10 cellular contexts compared by ENCODE assay signal in genomic region chr11:59557940-59558643, GRCh38. TPM values are rescaled to one million over a fixed set of nuclear protein-coding genes. Genes with fewer than 3 reads are reported as not detected.
DNase-seq lines count a peak whose midpoint lies in the region; ATAC-seq and TF ChIP-seq lines count a peak whose summit lies in the region.
"Had no signal": no experiment of that assay in that cellular context is flagged by ENCODE, and none has a peak within 500 bp of the region (broad histone marks: within the 10 kb centered on the region; RNA-seq: fewer than 3 reads in every experiment).

No MANE protein-coding gene starts in this region.

- peaks cover 3% of the 10 kb centered on the region for H3K27me3 Mint-ChIP-seq in activated T-cell treated with anti-CD3 and anti-CD28 coated beads, Interleukin-2, amount 50 U/mL, for 4 hours (ENCODE audit: low read depth)

- H3K4me3 Mint-ChIP-seq in activated T-cell treated with anti-CD3 and anti-CD28 coated beads, Interleukin-2, amount 50 U/mL, for 4 hours: peak overlapping the region; percentile 80

- TF ChIP-seq EP300 in suprapubic skin (IDR thresholded peaks at IDR 0.05): no peak

- H3K4me3 ChIP-seq in SJSA1 (peak overlapping the region; percentile 28), fibroblast of mammary gland (ENCODE audit: control insufficient read depth, low read depth, low read length) (peak overlapping the region; percentile 36), suprapubic skin (peak overlapping the region; percentile 10), mucosa of descending colon (no peak overlapping the region)

- peaks cover 49% of the 10 kb centered on the region for H3K4me1 Mint-ChIP-seq in activated T-cell treated with anti-CD3 and anti-CD28 coated beads, Interleukin-2, amount 50 U/mL, for 4 hours (ENCODE audit: low read depth)

- intact Hi-C loops in mucosa of descending colon (cut with DNase I, micrococcal nuclease): no loop called here

- ATAC-seq in activated T-cell treated with anti-CD3 and anti-CD28 coated beads, Interleukin-2, amount 50 U/mL, for 4 hours: no peak
- ATAC-seq in HG03469 (IDR thresholded peaks at IDR 0.05; ENCODE audit: unreplicated experiment) (no peak), mucosa of descending colon (no peak)
- ATAC-seq: sciatic nerve had no signal

- peaks cover 11% of the 10 kb centered on the region for H3K4me1 ChIP-seq in SJSA1 (replicated peaks)
- H3K4me1 ChIP-seq in suprapubic skin: peaks cover 31% of the 10 kb centered on the region
- H3K4me1 ChIP-seq in mucosa of descending colon (ENCODE audit: low read depth): peaks cover 8% of the 10 kb centered on the region

- H3K27ac ChIP-seq in SJSA1: no peak overlapping the region
- H3K27ac ChIP-seq in suprapubic skin: no peak overlapping the region

- no peak for DNase-seq in activated T-cell treated with anti-CD3 and anti-CD28 coated beads, Interleukin-2, amount 50 U/mL, for 4 hours
- no peak for DNase-seq in activated T-cell treated with anti-CD3 and anti-CD28 coated beads, Interleukin-2, amount 50 U/mL, for 1 hour
- DNase-seq in SJSA1 (ENCODE audit: low read depth in 1 of 2, low spot score in 2 of 2) (no peak), fibroblast of mammary gland (ENCODE audit: low read depth) (no peak), suprapubic skin (ENCODE audit: low spot score in 2 of 2) (no peak), KG1 (lab: John Stamatoyannopoulos, UW) (no peak), mucosa of descending colon (no peak)

- no peak for TF ChIP-seq CTCF in fibroblast of mammary gland (conservative IDR thresholded peaks at IDR 0.05; ENCODE audit: control insufficient read depth, insufficient read depth, low read depth, low read length)
- no peak for TF ChIP-seq CTCF in suprapubic skin (IDR thresholded peaks at IDR 0.05)
- TF ChIP-seq CTCF in mucosa of descending colon (IDR thresholded peaks at IDR 0.05): no peak

- no peaks in the 10 kb centered on the region for H3K36me3 ChIP-seq in SJSA1
- no peaks in the 10 kb centered on the region for H3K36me3 ChIP-seq in suprapubic skin
- H3K36me3 ChIP-seq in mucosa of descending colon (ENCODE audit: low read depth): no peaks in the 10 kb centered on the region

- TF ChIP-seq POLR2A in suprapubic skin (IDR thresholded peaks at IDR 0.05): no peak

- no peaks in the 10 kb centered on the region for H3K36me3 Mint-ChIP-seq in activated T-cell treated with anti-CD3 and anti-CD28 coated beads, Interleukin-2, amount 50 U/mL, for 4 hours (ENCODE audit: insufficient read depth)

- WGBS in suprapubic skin: 57% methylated on average over 12 of the region's 12 CpGs

- H3K9me3 Mint-ChIP-seq in activated T-cell treated with anti-CD3 and anti-CD28 coated beads, Interleukin-2, amount 50 U/mL, for 4 hours: no peaks in the 10 kb centered on the region

- H3K27me3 ChIP-seq in SJSA1 (replicated peaks) (no peaks in the 10 kb centered on the region), suprapubic skin (no peaks in the 10 kb centered on the region)

- no peaks in the 10 kb centered on the region for H3K9me3 ChIP-seq in SJSA1 (replicated peaks)
- no peaks in the 10 kb centered on the region for H3K9me3 ChIP-seq in suprapubic skin
- H3K9me3 ChIP-seq in mucosa of descending colon: no peaks in the 10 kb centered on the region

RNA-seq across cellular contexts. Expression of gene OR4D9, which starts 46.8 kb away (rescaled TPM):
- total RNA-seq in activated T-cell treated with anti-CD3 and anti-CD28 coated beads, Interleukin-2, amount 50 U/mL, for 4 hours: not detected
- not detected in 2 replicates for total RNA-seq in SJSA1 (2014; rRNA removed; shearing (Covaris generic))
- total RNA-seq in suprapubic skin (not detected), mucosa of descending colon (not detected)
- total RNA-seq: Daoy, sciatic nerve had no signal

RNA-seq across cellular contexts. Expression of gene OR4D11, which starts 54.7 kb away (rescaled TPM):
- total RNA-seq in activated T-cell treated with anti-CD3 and anti-CD28 coated beads, Interleukin-2, amount 50 U/mL, for 4 hours: not detected
- not detected in 2 replicates for total RNA-seq in SJSA1 (2014; rRNA removed; shearing (Covaris generic))
- total RNA-seq in suprapubic skin (not detected), mucosa of descending colon (not detected)
- total RNA-seq: Daoy, sciatic nerve had no signal

RNA-seq across cellular contexts. Expression of gene OSBP, which starts 57.5 kb away (rescaled TPM):
- 10 to 100 TPM; 32.5 to 39.4 (median 35.4) TPM for total RNA-seq in activated T-cell treated with anti-CD3 and anti-CD28 coated beads, Interleukin-2, amount 50 U/mL, for 4 hours
- 19.9 and 30.3 TPM in 2 replicates for total RNA-seq in SJSA1 (2014; rRNA removed; shearing (Covaris generic))
- total RNA-seq in suprapubic skin (10 to 100 TPM; 37.2 to 71.5 (median 49.6) TPM), mucosa of descending colon (10 to 100 TPM; 55.0 to 57.8 (median 55.9) TPM)
